Comparison of ENCODE assay signal across 12 cellular contexts in genomic region chr17:36728030-36728991, GRCh38.
DNase-seq lines count a peak whose midpoint lies in the region; ATAC-seq, FAIRE-seq and TF ChIP-seq lines count a peak whose summit lies in the region.
"Had no signal": no experiment of that assay in that cellular context is flagged by ENCODE, and none has a peak within 500 bp of the region (broad histone marks: within the 10 kb centered on the region; RNA-seq: fewer than 3 reads in every experiment).

No MANE protein-coding gene starts in this region.

- H3K36me3 Mint-ChIP-seq in activated naive CD8-positive, alpha-beta T cell treated with anti-CD3 and anti-CD28 coated beads for 36 hours = no peaks in the 10 kb centered on the region
- peaks cover 4% of the 10 kb centered on the region for H3K36me3 Mint-ChIP-seq in endothelial cell (ENCODE audit: low read depth, unreplicated experiment)

- peaks cover 65% of the 10 kb centered on the region for H3K4me1 ChIP-seq in HAP-1

- H3K9ac ChIP-seq in SK-N-MC (ENCODE audit: insufficient read length) = no peak overlapping the region

- peaks cover 42% of the 10 kb centered on the region for H3K4me1 Mint-ChIP-seq in activated naive CD8-positive, alpha-beta T cell treated with anti-CD3 and anti-CD28 coated beads for 36 hours
- H3K4me1 Mint-ChIP-seq in endothelial cell (ENCODE audit: unreplicated experiment) = peaks cover 20% of the 10 kb centered on the region

- TF ChIP-seq CTCF in endothelial cell (IDR thresholded peaks at IDR 0.05; ENCODE audit: unreplicated experiment) = no peak
- TF ChIP-seq CTCF in D721Med (IDR thresholded peaks at IDR 0.05; ENCODE audit: insufficient read depth, missing control alignments) = no peak

- H3K4me3 Mint-ChIP-seq in activated naive CD8-positive, alpha-beta T cell treated with anti-CD3 and anti-CD28 coated beads for 36 hours = peak overlapping the region; percentile 62
- H3K4me3 Mint-ChIP-seq in endothelial cell (ENCODE audit: unreplicated experiment) = no peak overlapping the region

- in situ Hi-C loops in HAP-1 (cut with MboI; ENCODE audit: low sequenced_read_pairs) = no loop called here

- ATAC-seq in HG02938 (IDR thresholded peaks at IDR 0.05; ENCODE audit: unreplicated experiment) = no peak
- no peak for ATAC-seq in GM21367 (IDR thresholded peaks at IDR 0.05; ENCODE audit: unreplicated experiment)

- peak overlapping the region; percentile 72 for H3K27ac Mint-ChIP-seq in activated naive CD8-positive, alpha-beta T cell treated with anti-CD3 and anti-CD28 coated beads for 36 hours
- H3K27ac Mint-ChIP-seq in endothelial cell (ENCODE audit: unreplicated experiment) = no peak overlapping the region

- FAIRE-seq in D721Med (lab: Jason Lieb, UNC) = no peak
- FAIRE-seq: astrocyte, H1 had no signal

- no peaks in the 10 kb centered on the region for H3K27me3 Mint-ChIP-seq in activated naive CD8-positive, alpha-beta T cell treated with anti-CD3 and anti-CD28 coated beads for 36 hours
- peaks cover 6% of the 10 kb centered on the region for H3K27me3 Mint-ChIP-seq in endothelial cell (ENCODE audit: unreplicated experiment)

- H3K36me3 ChIP-seq in HAP-1 (replicated peaks) (no peaks in the 10 kb centered on the region), SK-N-MC (ENCODE audit: insufficient read depth, low read length) (no peaks in the 10 kb centered on the region)
- H3K36me3 ChIP-seq: ovary had no signal

- H3K27ac ChIP-seq in SK-N-MC = peak overlapping the region; percentile 77
- H3K27ac ChIP-seq: ovary had no signal

- H3K9me3 ChIP-seq in HAP-1 (no peaks in the 10 kb centered on the region), SK-N-MC (ENCODE audit: low read depth, low read length) (no peaks in the 10 kb centered on the region)
- H3K9me3 ChIP-seq: ovary had no signal

- H3K4me3 ChIP-seq in HAP-1 (no peak overlapping the region), SK-N-MC (peak overlapping the region; percentile 67)
- H3K4me3 ChIP-seq: ovary had no signal

- H3K27me3 ChIP-seq in HAP-1 (ENCODE audit: low read depth) = no peaks in the 10 kb centered on the region
- H3K27me3 ChIP-seq: ovary had no signal

- H3K9me3 Mint-ChIP-seq in activated naive CD8-positive, alpha-beta T cell treated with anti-CD3 and anti-CD28 coated beads for 36 hours = no peaks in the 10 kb centered on the region
- H3K9me3 Mint-ChIP-seq in endothelial cell (ENCODE audit: unreplicated experiment) = no peaks in the 10 kb centered on the region

- DNase-seq in HAP-1 (ENCODE audit: low spot score in 2 of 2) (peak; percentile 79 to 88), SK-N-MC (ENCODE audit: low read depth, low spot score) (peak; percentile 32), endothelial cell (ENCODE audit: low spot score) (no peak), D721Med (ENCODE audit: insufficient read length, low spot score) (no peak)
- peak; percentile 27 for DNase-seq in activated naive CD8-positive, alpha-beta T cell treated with anti-CD3 and anti-CD28 coated beads for 36 hours
- peak; percentile 31 for DNase-seq in stimulated activated CD4-positive, alpha-beta T cell treated with anti-CD3 and anti-CD28 coated beads, Interleukin-12 subunit alpha, Interleukin-12 subunit beta, amount 100 ng/mL, for 4 hours
- DNase-seq: MM.1S, ovary had no signal

Comparison
In these comparisons a context has a peak if more than half of its experiments do, and no peak if none do; other contexts are left out.
1. DNase-seq: peak in HAP-1 (2 of 2), SK-N-MC (single experiment), activated naive CD8-positive, alpha-beta T cell treated with anti-CD3 and anti-CD28 coated beads for 36 hours (single experiment) and stimulated activated CD4-positive, alpha-beta T cell treated with anti-CD3 and anti-CD28 coated beads, Interleukin-12 subunit alpha, Interleukin-12 subunit beta, amount 100 ng/mL, for 4 hours (single experiment); none in endothelial cell (single experiment) and D721Med (single experiment).